Comparison of ENCODE assay signal across 1 cellular context in genomic region chr17:27496501-27496943, GRCh38.
TF ChIP-seq lines count a peak whose summit lies in the region.

No MANE protein-coding gene starts in this region.

TF ChIP-seq in HepG2, 621 proteins besides CTCF, POLR2A, EP300 and RAD21 (continued from another document and continues in another):
- no peak; the same call in 1 of the 2 replicates for TF ChIP-seq IKZF5 (CRISPR knock-in tag; IDR thresholded peaks at IDR 0.05)
- no peak for TF ChIP-seq ZNF749 (CRISPR knock-in tag; IDR thresholded peaks at IDR 0.05; ENCODE audit: borderline replicate concordance)
- TF ChIP-seq ZNF772 (CRISPR knock-in tag; IDR thresholded peaks at IDR 0.05), result no peak
- no peak for TF ChIP-seq CREB3 (CRISPR knock-in tag; IDR thresholded peaks at IDR 0.05)
- peak; percentile 59; the same call in 1 of the 2 replicates for TF ChIP-seq KDM5B (CRISPR knock-in tag; IDR thresholded peaks at IDR 0.05; ENCODE audit: borderline replicate concordance)
- TF ChIP-seq ARID4A (CRISPR knock-in tag; IDR thresholded peaks at IDR 0.05; ENCODE audit: borderline replicate concordance), result peak; percentile 46; the same call in 1 of the 2 replicates
- no peak for TF ChIP-seq FOXP1 (IDR thresholded peaks at IDR 0.05)
- TF ChIP-seq FOXP1 (CRISPR knock-in tag; IDR thresholded peaks at IDR 0.05), result no peak
- peak; percentile 95 for TF ChIP-seq SNAPC4 (CRISPR knock-in tag; IDR thresholded peaks at IDR 0.05)
- 0 out of 2 replicates have a peak, but pooled peaks have one; percentile 50 for TF ChIP-seq SALL2 (CRISPR knock-in tag; IDR thresholded peaks at IDR 0.05)
- TF ChIP-seq ZNF687 (CRISPR knock-in tag; IDR thresholded peaks at IDR 0.05), result peak; percentile 64
- no peak; the same call in 1 of the 2 replicates for TF ChIP-seq HDAC2 (CRISPR knock-in tag; IDR thresholded peaks at IDR 0.05)
- TF ChIP-seq YEATS2 (CRISPR knock-in tag; IDR thresholded peaks at IDR 0.05; ENCODE audit: borderline replicate concordance), result no peak
- TF ChIP-seq ZNF747 (CRISPR knock-in tag; IDR thresholded peaks at IDR 0.05; ENCODE audit: borderline replicate concordance), result no peak
- TF ChIP-seq DNMT1 (CRISPR knock-in tag; IDR thresholded peaks at IDR 0.05), result no peak
- TF ChIP-seq RNF2 (conservative IDR thresholded peaks at IDR 0.05; ENCODE audit: low read depth), result no peak
- TF ChIP-seq AKNA (CRISPR knock-in tag; IDR thresholded peaks at IDR 0.05; ENCODE audit: borderline replicate concordance), result no peak
- TF ChIP-seq SATB2 (CRISPR knock-in tag; IDR thresholded peaks at IDR 0.05), result no peak
- no peak for TF ChIP-seq KAT2B (IDR thresholded peaks at IDR 0.05; ENCODE audit: borderline replicate concordance, low read depth, low read length)
- TF ChIP-seq JUN (CRISPR knock-in tag; IDR thresholded peaks at IDR 0.05), result no peak
- no peak for TF ChIP-seq ZNF543 (CRISPR knock-in tag; IDR thresholded peaks at IDR 0.05)
- no peak for TF ChIP-seq CBX1 (IDR thresholded peaks at IDR 0.05; ENCODE audit: low read depth)
- no peak for TF ChIP-seq ETV6 (CRISPR knock-in tag; conservative IDR thresholded peaks at IDR 0.05)
- 0 out of 2 replicates have a peak, but pooled peaks have one; percentile 16 for TF ChIP-seq NCOA2 (CRISPR knock-in tag; IDR thresholded peaks at IDR 0.05)
- peak; percentile 23; the same call in 1 of the 2 replicates for TF ChIP-seq STAG1 (CRISPR knock-in tag; IDR thresholded peaks at IDR 0.05)
- TF ChIP-seq KDM2A (CRISPR knock-in tag; IDR thresholded peaks at IDR 0.05; ENCODE audit: borderline replicate concordance, low read depth), result peak; percentile 64
- TF ChIP-seq ARID3A (IDR thresholded peaks at IDR 0.05; ENCODE audit: low read depth, low read length), result 0 out of 2 replicates have a peak, but pooled peaks have one; percentile 36
- TF ChIP-seq ZNF263 (CRISPR knock-in tag; IDR thresholded peaks at IDR 0.05), result no peak
- TF ChIP-seq BATF2 (CRISPR knock-in tag; IDR thresholded peaks at IDR 0.05), result no peak
- no peak for TF ChIP-seq KLF11 (CRISPR knock-in tag; IDR thresholded peaks at IDR 0.05)
- TF ChIP-seq ZMAT3 (CRISPR knock-in tag; conservative IDR thresholded peaks at IDR 0.05), result no peak
- TF ChIP-seq PITX1 (CRISPR knock-in tag; IDR thresholded peaks at IDR 0.05), result peak; percentile 45; the same call in 1 of the 2 replicates
- TF ChIP-seq ZNF879 (CRISPR knock-in tag; IDR thresholded peaks at IDR 0.05), result no peak
